ENCODE assay signal across 8 cellular contexts in the genomic region with DNA sequence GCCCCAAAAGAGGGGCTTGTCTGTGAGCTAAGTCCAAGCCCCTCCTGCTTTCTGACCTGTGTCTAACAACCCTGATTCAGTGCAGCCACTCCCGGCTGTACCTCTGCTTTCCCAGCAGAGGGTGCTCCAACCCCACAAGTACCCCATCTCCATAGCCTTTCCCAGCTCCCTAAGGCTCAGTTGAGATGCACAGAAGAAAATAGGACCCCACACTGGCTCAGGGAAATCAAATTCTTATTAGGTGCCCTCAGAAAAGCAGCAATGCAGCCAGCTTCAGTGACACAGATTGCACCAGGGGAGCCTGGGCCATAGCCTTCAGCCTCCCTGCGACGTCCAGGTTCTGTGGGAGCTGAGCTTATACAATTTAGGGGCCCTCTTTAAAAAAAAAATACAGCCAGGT. TPM values are rescaled to one million over a fixed set of nuclear protein-coding genes. Genes with fewer than 3 reads are reported as not detected.
DNase-seq lines count a peak whose midpoint lies in the region; ATAC-seq and TF ChIP-seq lines count a peak whose summit lies in the region.

No MANE protein-coding gene starts in this region.

- TF ChIP-seq RAD21 in neural cell (conservative IDR thresholded peaks at IDR 0.05) = peak; percentile 100

- H3K27me3 ChIP-seq in PC-3 (ENCODE audit: low read length) = no peaks in the 10 kb centered on the region
- no peaks in the 10 kb centered on the region for H3K27me3 ChIP-seq in neural cell (ENCODE audit: insufficient read depth, low read depth, low read length)
- H3K27me3 ChIP-seq in upper lobe of left lung = no peaks in the 10 kb centered on the region

- ATAC-seq in PC-3 (peak; percentile 96), upper lobe of left lung (ENCODE audit: low FRiP score in 2 of 2) (peak; percentile 82 to 90), GM18858 (IDR thresholded peaks at IDR 0.05; ENCODE audit: unreplicated experiment) (no peak)

- H3F3A ChIP-seq in PC-3 (ENCODE audit: low read length, unreplicated experiment) (no peaks in the 10 kb centered on the region), neural cell (ENCODE audit: insufficient read depth, low read length, poor library complexity, severe bottlenecking) (no peaks in the 10 kb centered on the region)

- WGBS in upper lobe of left lung, 2 donors = 60 to 67% methylated on average over 3 of the region's 3 CpGs

- H3K36me3 ChIP-seq in PC-3 (ENCODE audit: low read depth, low read length) = no peaks in the 10 kb centered on the region
- H3K36me3 ChIP-seq in neural cell (ENCODE audit: insufficient read depth, low read length) = no peaks in the 10 kb centered on the region
- no peaks in the 10 kb centered on the region for H3K36me3 ChIP-seq in upper lobe of left lung

- H3K4me1 ChIP-seq in PC-3 (ENCODE audit: insufficient read depth, low read length) (no peaks in the 10 kb centered on the region), upper lobe of left lung (peaks cover 0 to 10% (median 3%) of the 10 kb centered on the region in 4 donors)

- H3K9ac ChIP-seq in PC-3 (ENCODE audit: low read length) (no peak overlapping the region), neural cell (ENCODE audit: low read length) (peak overlapping the region; percentile 34)

- DNase-seq in DMS153 (lab: John Stamatoyannopoulos, UW) = peak; percentile 28
- DNase-seq in KBM-7 = peak; percentile 83
- peak; percentile 87 for DNase-seq in PC-3
- DNase-seq in activated T-helper 1 cell treated with Interleukin-2 at 50 U/mL for 16 hours (ENCODE audit: low read depth) = peak; percentile 15
- DNase-seq in fibroblast of peridontal ligament (ENCODE audit: extremely low read depth) = peak; percentile 73
- peak in 1 of 2 donors; percentile 72 for DNase-seq in upper lobe of left lung

- H3K79me2 ChIP-seq in PC-3 (ENCODE audit: low read length) (no peaks in the 10 kb centered on the region), neural cell (replicated peaks; ENCODE audit: insufficient read depth, low read length) (no peaks in the 10 kb centered on the region)

- no peak for TF ChIP-seq POLR2A in upper lobe of left lung (IDR thresholded peaks at IDR 0.05)

- no TSS peak for BruUV-seq in PC-3 (replicated peaks; lab: Mats Ljungman, UMichigan)

- H3K9me3 ChIP-seq in PC-3 (ENCODE audit: low read length) (no peaks in the 10 kb centered on the region), neural cell (ENCODE audit: low read length) (no peaks in the 10 kb centered on the region), upper lobe of left lung (no peaks in the 10 kb centered on the region)

- in situ Hi-C loops in KBM-7 (cut with MboI; ENCODE audit: low pct_unique_long_range_greater_than_20kb, low sequenced_read_pairs) = loop anchor here (10.0 kb wide), 1 partner anchor 189 kb away; no protein-coding TSS in a partner anchor

- TF ChIP-seq CTCF in PC-3 (conservative IDR thresholded peaks at IDR 0.05; ENCODE audit: low read depth, low read length) = peak; percentile 96
- peak; percentile 99 for TF ChIP-seq CTCF in neural cell (IDR thresholded peaks at IDR 0.05; ENCODE audit: poor library complexity, severe bottlenecking)
- peak; percentile 88 to 94 (median 91) for TF ChIP-seq CTCF in upper lobe of left lung (IDR thresholded peaks at IDR 0.05)

- H3K4me3 ChIP-seq in PC-3 (ENCODE audit: low read length) (no peak overlapping the region), neural cell (ENCODE audit: low read length) (no peak overlapping the region), upper lobe of left lung (no peak overlapping the region)

- H3K27ac ChIP-seq in PC-3 (ENCODE audit: low read length) (no peak overlapping the region), neural cell (ENCODE audit: low read length) (peak overlapping the region; percentile 46), upper lobe of left lung (no peak overlapping the region)

- H3K9me2 ChIP-seq in PC-3 (replicated peaks; ENCODE audit: low read length) = no peaks in the 10 kb centered on the region
- no peaks in the 10 kb centered on the region for H3K9me2 ChIP-seq in neural cell (ENCODE audit: insufficient read depth, low read length)

- H3K4me2 ChIP-seq in PC-3 (ENCODE audit: low read length) = no peak overlapping the region
- no peak overlapping the region for H3K4me2 ChIP-seq in neural cell (ENCODE audit: low read length)

- CTCF ChIA-PET in PC-3 (lab: Charles Lee) = interaction anchor here (0.7 to 3.7 kb wide), 14 partner anchors 24 to 275 kb away, joined by 3 to 26 read pairs (median 6); no protein-coding TSS in a partner anchor

- POLR2A ChIA-PET in PC-3 (lab: Charles Lee; ENCODE audit: unreplicated experiment) = interaction anchor here (0.6 kb wide), 1 partner anchor 165 kb away, joined by 3 read pairs; no protein-coding TSS in a partner anchor

- H2AFZ ChIP-seq in PC-3 (ENCODE audit: low read length) = no peak overlapping the region
- H2AFZ ChIP-seq in neural cell (ENCODE audit: low read depth, low read length) = no peak overlapping the region

- intact Hi-C loops in PC-3 (cut with micrococcal nuclease) = loop anchor here (1.0 to 10.0 kb wide), 6 partner anchors 43 to 679 kb away; no protein-coding TSS in a partner anchor

- TF ChIP-seq EP300 in neural cell (conservative IDR thresholded peaks at IDR 0.05; ENCODE audit: poor library complexity, severe bottlenecking) = peak; percentile 11
- no peak for TF ChIP-seq EP300 in upper lobe of left lung (IDR thresholded peaks at IDR 0.05)

- H4K20me1 ChIP-seq in PC-3 (ENCODE audit: low read length) (no peaks in the 10 kb centered on the region), neural cell (ENCODE audit: insufficient read depth) (no peaks in the 10 kb centered on the region)

TF ChIP-seq in neural cell, 6 proteins besides CTCF, POLR2A, EP300 and RAD21:
- TF ChIP-seq EZH2 (IDR thresholded peaks at IDR 0.05; ENCODE audit: borderline replicate concordance, insufficient read depth, low read length, poor library complexity, severe bottlenecking) = no peak
- TF ChIP-seq, protein P1, sequence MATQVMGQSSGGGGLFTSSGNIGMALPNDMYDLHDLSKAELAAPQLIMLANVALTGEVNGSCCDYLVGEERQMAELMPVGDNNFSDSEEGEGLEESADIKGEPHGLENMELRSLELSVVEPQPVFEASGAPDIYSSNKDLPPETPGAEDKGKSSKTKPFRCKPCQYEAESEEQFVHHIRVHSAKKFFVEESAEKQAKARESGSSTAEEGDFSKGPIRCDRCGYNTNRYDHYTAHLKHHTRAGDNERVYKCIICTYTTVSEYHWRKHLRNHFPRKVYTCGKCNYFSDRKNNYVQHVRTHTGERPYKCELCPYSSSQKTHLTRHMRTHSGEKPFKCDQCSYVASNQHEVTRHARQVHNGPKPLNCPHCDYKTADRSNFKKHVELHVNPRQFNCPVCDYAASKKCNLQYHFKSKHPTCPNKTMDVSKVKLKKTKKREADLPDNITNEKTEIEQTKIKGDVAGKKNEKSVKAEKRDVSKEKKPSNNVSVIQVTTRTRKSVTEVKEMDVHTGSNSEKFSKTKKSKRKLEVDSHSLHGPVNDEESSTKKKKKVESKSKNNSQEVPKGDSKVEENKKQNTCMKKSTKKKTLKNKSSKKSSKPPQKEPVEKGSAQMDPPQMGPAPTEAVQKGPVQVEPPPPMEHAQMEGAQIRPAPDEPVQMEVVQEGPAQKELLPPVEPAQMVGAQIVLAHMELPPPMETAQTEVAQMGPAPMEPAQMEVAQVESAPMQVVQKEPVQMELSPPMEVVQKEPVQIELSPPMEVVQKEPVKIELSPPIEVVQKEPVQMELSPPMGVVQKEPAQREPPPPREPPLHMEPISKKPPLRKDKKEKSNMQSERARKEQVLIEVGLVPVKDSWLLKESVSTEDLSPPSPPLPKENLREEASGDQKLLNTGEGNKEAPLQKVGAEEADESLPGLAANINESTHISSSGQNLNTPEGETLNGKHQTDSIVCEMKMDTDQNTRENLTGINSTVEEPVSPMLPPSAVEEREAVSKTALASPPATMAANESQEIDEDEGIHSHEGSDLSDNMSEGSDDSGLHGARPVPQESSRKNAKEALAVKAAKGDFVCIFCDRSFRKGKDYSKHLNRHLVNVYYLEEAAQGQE (IDR thresholded peaks at IDR 0.05; ENCODE audit: borderline replicate concordance) = no peak
- TF ChIP-seq SMC3 (conservative IDR thresholded peaks at IDR 0.05; ENCODE audit: poor library complexity) = peak; percentile 100
- no peak for TF ChIP-seq TAF1 (IDR thresholded peaks at IDR 0.05; ENCODE audit: low read depth)
- TF ChIP-seq MXI1 (conservative IDR thresholded peaks at IDR 0.05; ENCODE audit: poor library complexity, severe bottlenecking) = peak; percentile 20
- TF ChIP-seq POLR2AphosphoS5 (IDR thresholded peaks at IDR 0.05) = no peak

RNA-seq across cellular contexts. Expression of a gene that starts 49.9 kb away (rescaled TPM):
- total RNA-seq in PC-3 (2014; rRNA removed) (not detected in 2 replicates), upper lobe of left lung (not detected)
- polyA plus RNA-seq in neural cell = not detected in 2 replicates
- polyA minus RNA-seq in neural cell = not detected in 2 replicates
